19 cellular contexts compared by ENCODE assay signal in genomic region chr6:80145509-80145908, GRCh38. TPM values are rescaled to one million over a fixed set of nuclear protein-coding genes. Genes with fewer than 3 reads are reported as not detected.
DNase-seq lines count a peak whose midpoint lies in the region; ATAC-seq and TF ChIP-seq lines count a peak whose summit lies in the region.
"Had no signal": no experiment of that assay in that cellular context is flagged by ENCODE, and none has a peak within 500 bp of the region (broad histone marks: within the 10 kb centered on the region; RNA-seq: fewer than 3 reads in every experiment).

No MANE protein-coding gene starts in this region.

- intact Hi-C loops in activated CD4-positive, alpha-beta memory T cell treated with anti-CD3 and anti-CD28 coated beads for 36 hours (cut with micrococcal nuclease): no loop called here

- TF ChIP-seq CTCF in brain microvascular endothelial cell (IDR thresholded peaks at IDR 0.05; ENCODE audit: low read depth, low read length, missing control alignments): no peak

- in situ Hi-C loops in brain microvascular endothelial cell (cut with HindIII; ENCODE audit: low pct_ligation_motif_present, low sequenced_read_pairs): no loop called here

- no peak overlapping the region for H3K4me3 ChIP-seq in brain microvascular endothelial cell (ENCODE audit: low read depth, low read length)
- H3K4me3 ChIP-seq: GM23248 had no signal

- H3K4me1 Mint-ChIP-seq in activated CD4-positive, alpha-beta memory T cell treated with anti-CD3 and anti-CD28 coated beads for 36 hours (ENCODE audit: low read depth): no peaks in the 10 kb centered on the region
- H3K4me1 Mint-ChIP-seq: central memory CD8-positive, alpha-beta T cell had no signal

- POLR2A ChIA-PET in activated CD4-positive, alpha-beta memory T cell treated with anti-CD3 and anti-CD28 coated beads for 36 hours (lab: Charles Lee): no interaction called here

- DNase-seq in OCI-M1 (lab: John Stamatoyannopoulos, UW) (peak; percentile 82), NCI-H510A (lab: John Stamatoyannopoulos, UW) (no peak), brain microvascular endothelial cell (no peak)
- DNase-seq in activated CD4-positive, alpha-beta memory T cell treated with anti-CD3 and anti-CD28 coated beads for 36 hours: no peak
- DNase-seq: DMS79; GM23248; hippocampal formation; natural killer cell; NCI-H187; retina; stimulated activated CD4-positive, alpha-beta T cell treated with anti-CD3 and anti-CD28 coated beads, Interleukin-4, amount 100 ng/mL, for 4 hours; stimulated activated naive CD4-positive, alpha-beta T cell had no signal

- ATAC-seq in GM18511 (IDR thresholded peaks at IDR 0.05; ENCODE audit: unreplicated experiment): peak; percentile 80
- peak; percentile 80 for ATAC-seq in GM19463 (IDR thresholded peaks at IDR 0.05; ENCODE audit: unreplicated experiment)
- ATAC-seq in HG02981 (IDR thresholded peaks at IDR 0.05; ENCODE audit: unreplicated experiment): peak; percentile 89
- no peak for ATAC-seq in HG02763 (IDR thresholded peaks at IDR 0.05; ENCODE audit: unreplicated experiment)
- ATAC-seq: activated naive CD4-positive, alpha-beta T cell treated with anti-CD3 and anti-CD28 coated beads, Interleukin-2, amount 50 U/mL, for 72 hours had no signal

- no peaks in the 10 kb centered on the region for H3K36me3 ChIP-seq in brain microvascular endothelial cell (replicated peaks)

- H3K4me3 Mint-ChIP-seq in activated CD4-positive, alpha-beta memory T cell treated with anti-CD3 and anti-CD28 coated beads for 36 hours: no peak overlapping the region
- H3K4me3 Mint-ChIP-seq: central memory CD8-positive, alpha-beta T cell; natural killer cell had no signal

- no peak overlapping the region for H3K27ac Mint-ChIP-seq in activated CD4-positive, alpha-beta memory T cell treated with anti-CD3 and anti-CD28 coated beads for 36 hours
- H3K27ac Mint-ChIP-seq: activated naive CD4-positive, alpha-beta T cell treated with anti-CD3 and anti-CD28 coated beads, Interleukin-2, amount 50 U/mL, for 72 hours; natural killer cell had no signal

- CTCF ChIA-PET in activated CD4-positive, alpha-beta memory T cell treated with anti-CD3 and anti-CD28 coated beads for 36 hours (lab: Charles Lee): no interaction called here

- no peaks in the 10 kb centered on the region for H3K27me3 Mint-ChIP-seq in activated CD4-positive, alpha-beta memory T cell treated with anti-CD3 and anti-CD28 coated beads for 36 hours
- H3K27me3 Mint-ChIP-seq: central memory CD8-positive, alpha-beta T cell had no signal

- peaks cover 4% of the 10 kb centered on the region for H3K9me3 Mint-ChIP-seq in activated CD4-positive, alpha-beta memory T cell treated with anti-CD3 and anti-CD28 coated beads for 36 hours
- H3K9me3 Mint-ChIP-seq: central memory CD8-positive, alpha-beta T cell; natural killer cell had no signal

- no peak overlapping the region for H3K27ac ChIP-seq in brain microvascular endothelial cell
- H3K27ac ChIP-seq: GM23248, KMS-11 had no signal

- peaks cover 26% of the 10 kb centered on the region for H3K36me3 Mint-ChIP-seq in activated CD4-positive, alpha-beta memory T cell treated with anti-CD3 and anti-CD28 coated beads for 36 hours
- H3K36me3 Mint-ChIP-seq: natural killer cell had no signal

- no peaks in the 10 kb centered on the region for H3K27me3 ChIP-seq in brain microvascular endothelial cell (replicated peaks)

RNA-seq across cellular contexts. Expression of gene BCKDHB, which starts 39.0 kb away (rescaled TPM):
- 10 to 100 TPM; 16.4 to 17.7 TPM for total RNA-seq in activated CD4-positive, alpha-beta memory T cell treated with anti-CD3 and anti-CD28 coated beads for 36 hours
